8 cellular contexts compared by ENCODE assay signal in the genomic region with DNA sequence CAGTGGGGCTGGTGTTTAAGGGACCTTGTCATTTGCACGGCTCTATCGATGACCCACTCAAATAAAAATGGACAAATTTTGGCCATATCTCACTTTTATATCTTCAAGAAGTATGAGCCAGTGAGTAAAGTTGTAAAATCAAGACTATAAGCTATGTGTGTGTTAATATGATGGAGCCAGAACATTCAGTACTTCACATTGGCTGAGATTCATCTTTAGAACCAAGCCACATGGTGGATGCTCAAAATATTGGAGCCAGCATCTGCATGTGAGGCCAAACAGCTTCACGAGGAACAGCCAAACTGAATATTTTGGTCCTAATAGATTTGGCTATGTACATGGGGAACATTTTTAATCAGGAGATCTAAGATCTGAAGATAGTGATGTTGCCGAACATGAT.
"Had no signal": no experiment of that assay in that cellular context is flagged by ENCODE, and none has a peak within 500 bp of the region (broad histone marks: within the 10 kb centered on the region; RNA-seq: fewer than 3 reads in every experiment).

No MANE protein-coding gene starts in this region.

- H3K4me1 ChIP-seq: HAP-1 had no signal

- DNase-seq: GM23248, GOT3, H7, KBM-7 had no signal

- H3K27ac ChIP-seq: GM23248, HL-60 had no signal

- ATAC-seq: HCT116, HepG2 had no signal

- H3K36me3 ChIP-seq: HAP-1 had no signal

- H3K4me3 ChIP-seq: GM23248, HAP-1 had no signal

- H3K9me3 ChIP-seq: HAP-1 had no signal
